In genomic region chr14:40273417-40273816, GRCh38 we compare ENCODE assay signal across 34 cellular contexts.
"Had no signal": no experiment of that assay in that cellular context is flagged by ENCODE, and none has a peak within 500 bp of the region (broad histone marks: within the 10 kb centered on the region; RNA-seq: fewer than 3 reads in every experiment).

No MANE protein-coding gene starts in this region.

- ATAC-seq: activated naive CD4-positive, alpha-beta T cell treated with anti-CD3 and anti-CD28 coated beads, Interleukin-2, amount 50 U/mL, for 72 hours; activated naive CD8-positive, alpha-beta T cell treated with anti-CD3 and anti-CD28 coated beads, Interleukin-2, amount 50 U/mL, for 24 hours; activated T-cell treated with anti-CD3 and anti-CD28 coated beads, Interleukin-2, amount 50 U/mL, for 4 hours; activated T-cell treated with anti-CD3 and anti-CD28 coated beads, Interleukin-2, amount 50 U/mL, for 72 hours; activated T-helper 17 cell treated with anti-CD3 and anti-CD28 coated beads, Interleukin-2, amount 50 U/mL, for 72 hours; body of pancreas had no signal

- H3K27me3 ChIP-seq: adrenal gland, ascending aorta, body of pancreas, brain microvascular endothelial cell, breast epithelium, cardiac muscle cell had no signal

- FAIRE-seq: astrocyte, bronchial epithelial cell had no signal

- H3K36me3 ChIP-seq: adrenal gland, ascending aorta, brain microvascular endothelial cell, breast epithelium, cardiac muscle cell had no signal

- H3K4me1 ChIP-seq: adrenal gland, ascending aorta, body of pancreas, breast epithelium had no signal

- H3K27ac ChIP-seq: adrenal gland, ascending aorta, body of pancreas, brain microvascular endothelial cell, breast epithelium, cardiac muscle cell had no signal

- DNase-seq: activated effector memory CD4-positive, alpha-beta T cell treated with anti-CD3 and anti-CD28 coated beads, Interleukin-2, amount 50 U/mL, for 16 hours; activated effector memory CD4-positive, alpha-beta T cell treated with Interleukin-2 at 50 U/mL for 16 hours; activated gamma-delta T cell; activated gamma-delta T cell treated with Interleukin-2 at 50 U/mL for 16 hours; activated naive CD4-positive, alpha-beta T cell; activated naive CD4-positive, alpha-beta T cell treated with anti-CD3 and anti-CD28 coated beads for 36 hours; activated naive CD4-positive, alpha-beta T cell treated with anti-CD3 and anti-CD28 coated beads, Interleukin-2, amount 10 ng/mL, durations not matched to agents 7 days and 5 days; activated naive CD4-positive, alpha-beta T cell treated with anti-CD3 and anti-CD28 coated beads, Interleukin-2, amount 50 U/mL, for 16 hours; activated naive CD4-positive, alpha-beta T cell treated with Interleukin-2 at 50 U/mL for 16 hours; activated naive CD8-positive, alpha-beta T cell treated with anti-CD3 and anti-CD28 coated beads for 36 hours; activated naive CD8-positive, alpha-beta T cell treated with anti-CD3 and anti-CD28 coated beads, Interleukin-2, amount 10 ng/mL, durations not matched to agents 7 days and 5 days; activated naive CD8-positive, alpha-beta T cell treated with anti-CD3 and anti-CD28 coated beads, Interleukin-2, amount 50 U/mL, for 24 hours; activated T-cell treated with anti-CD3 and anti-CD28 coated beads, Interleukin-2, amount 50 U/mL, for 1 hour; activated T-cell treated with anti-CD3 and anti-CD28 coated beads, Interleukin-2, amount 50 U/mL, for 24 hours; activated T-cell treated with anti-CD3 and anti-CD28 coated beads, Interleukin-2, amount 50 U/mL, for 4 hours; activated T-cell treated with anti-CD3 and anti-CD28 coated beads, Interleukin-2, amount 50 U/mL, for 48 hours; activated T-cell treated with anti-CD3 and anti-CD28 coated beads, Interleukin-2, amount 50 U/mL, for 72 hours; adrenal gland; amniotic stem cell; amygdala; anterior cingulate cortex; aorta; body of pancreas; brain microvascular endothelial cell; caudate nucleus; central memory CD4-positive, alpha-beta T cell; cerebellar nuclear complex had no signal

- H3K9me3 ChIP-seq: adrenal gland, ascending aorta, body of pancreas, breast epithelium had no signal

- H3K4me3 ChIP-seq: adrenal gland, ascending aorta, body of pancreas, breast epithelium, cardiac muscle cell had no signal
